ENCODE assay signal across 9 cellular contexts in the genomic region with DNA sequence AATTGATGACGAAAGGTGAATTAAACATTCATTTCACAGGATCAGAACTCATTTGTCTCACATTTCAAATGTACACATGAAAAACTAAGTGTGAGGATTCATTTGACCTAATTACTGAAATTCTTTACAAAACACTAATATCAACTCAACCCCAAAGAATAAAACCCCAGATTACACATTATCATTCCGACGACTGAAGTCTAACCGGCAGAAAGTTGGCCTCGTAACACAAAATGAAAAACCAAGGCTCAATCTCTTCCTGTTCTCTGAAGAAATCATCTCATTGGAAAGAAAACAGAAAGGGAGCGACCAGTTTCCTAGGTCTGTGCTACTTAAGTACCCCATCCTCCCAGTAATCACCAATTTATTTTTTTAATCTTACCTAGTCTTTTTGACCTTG. TPM values are rescaled to one million over a fixed set of nuclear protein-coding genes. Genes with fewer than 3 reads are reported as not detected.
DNase-seq lines count a peak whose midpoint lies in the region; ATAC-seq and TF ChIP-seq lines count a peak whose summit lies in the region.
"Had no signal": no experiment of that assay in that cellular context is flagged by ENCODE, and none has a peak within 500 bp of the region (broad histone marks: within the 10 kb centered on the region; RNA-seq: fewer than 3 reads in every experiment).

No MANE protein-coding gene starts in this region.

- H3K27ac ChIP-seq in breast epithelium (no peak overlapping the region), hepatocyte (peak overlapping the region; percentile 80), heart left ventricle (no peak overlapping the region)

- H3K9me2 ChIP-seq in hepatocyte (replicated peaks; ENCODE audit: insufficient read depth) = no peaks in the 10 kb centered on the region

- DNase-seq in MCF 10A (ENCODE audit: unreplicated experiment) = no peak
- no peak for DNase-seq in breast epithelium (ENCODE audit: low spot score in 2 of 2)
- DNase-seq in WTC11 (ENCODE audit: low spot score) = no peak
- DNase-seq in hepatocyte (ENCODE audit: low spot score) = no peak
- DNase-seq in stimulated activated naive CD8-positive, alpha-beta T cell treated with anti-CD3 and anti-CD28 coated beads, Interleukin-15, amount 100 ng/mL, for 72 hours = no peak
- no peak for DNase-seq in activated CD4-positive, CD25-positive, alpha-beta regulatory T cell (lab: John Stamatoyannopoulos, UW)
- no peak for DNase-seq in heart left ventricle
- DNase-seq: kidney had no signal

- WGBS in hepatocyte (ENCODE audit: low lambda C conversion rate, missing lambda C conversion rate) = 30% methylated on average over 6 of the region's 6 CpGs
- 87 to 91% (median 90%) methylated on average over 6 of the region's 6 CpGs for WGBS in heart left ventricle, 4 donors

- H3K36me3 Mint-ChIP-seq in MCF 10A (ENCODE audit: insufficient read depth, unreplicated experiment) (peaks cover 29% of the 10 kb centered on the region), WTC11 (peaks cover 24% of the 10 kb centered on the region)

- POLR2A ChIA-PET in MCF 10A (lab: Yijun Ruan, JAX) (interaction anchor here (0.6 to 1.0 kb wide), 4 partner anchors 29 to 65 kb away, joined by 3 to 8 read pairs (median 4); partner anchors contain the start of gene SLC16A5), WTC11 (lab: Charles Lee) (interaction anchor here (1.0 kb wide), 1 partner anchor 19 kb away, joined by 4 read pairs; no protein-coding TSS in a partner anchor)

- H3K4me1 Mint-ChIP-seq in MCF 10A (ENCODE audit: insufficient read depth, unreplicated experiment) (peaks cover 7% of the 10 kb centered on the region), WTC11 (peaks cover 45% of the 10 kb centered on the region)
- peaks cover 33% of the 10 kb centered on the region for H3K4me1 Mint-ChIP-seq in stimulated activated naive CD8-positive, alpha-beta T cell treated with anti-CD3 and anti-CD28 coated beads, Interleukin-15, amount 100 ng/mL, for 72 hours

- peak overlapping the region; percentile 76 for H3K4me2 ChIP-seq in hepatocyte

- BruUV-seq in MCF 10A (replicated peaks; lab: Mats Ljungman, UMichigan) = no TSS peak

- no peaks in the 10 kb centered on the region for H3K4me1 ChIP-seq in breast epithelium
- H3K4me1 ChIP-seq in hepatocyte (ENCODE audit: insufficient read depth) = peaks cover 7% of the 10 kb centered on the region
- H3K4me1 ChIP-seq in heart left ventricle = peaks cover 0 to 36% (median 8%) of the 10 kb centered on the region in 12 donors

- H3K9me3 ChIP-seq in breast epithelium (no peaks in the 10 kb centered on the region), hepatocyte (ENCODE audit: low read depth) (no peaks in the 10 kb centered on the region), heart left ventricle (no peaks in the 10 kb centered on the region)

- TF ChIP-seq CTCF in MCF 10A (IDR thresholded peaks at IDR 0.05; ENCODE audit: unreplicated experiment) = no peak
- no peak for TF ChIP-seq CTCF in breast epithelium (IDR thresholded peaks at IDR 0.05)
- no peak for TF ChIP-seq CTCF in WTC11 (IDR thresholded peaks at IDR 0.05)
- TF ChIP-seq CTCF in hepatocyte (IDR thresholded peaks at IDR 0.05; ENCODE audit: poor library complexity) = no peak
- TF ChIP-seq CTCF in heart left ventricle (IDR thresholded peaks at IDR 0.05) = no peak

- H3K27me3 ChIP-seq in breast epithelium (no peaks in the 10 kb centered on the region), hepatocyte (no peaks in the 10 kb centered on the region), heart left ventricle (no peaks in the 10 kb centered on the region)

- H4K20me1 ChIP-seq in hepatocyte (ENCODE audit: insufficient read depth, poor library complexity, severe bottlenecking) = no peaks in the 10 kb centered on the region

- H3K36me3 ChIP-seq in breast epithelium (no peaks in the 10 kb centered on the region), hepatocyte (replicated peaks; ENCODE audit: insufficient read depth, low read depth) (no peaks in the 10 kb centered on the region), heart left ventricle (peaks cover 0 to 9% (median 4%) of the 10 kb centered on the region in 9 donors)

- CTCF ChIA-PET in MCF 10A (lab: Yijun Ruan, JAX) (interaction anchor here (0.5 to 1.0 kb wide), 2 partner anchors 17 to 21 kb away, joined by 3 to 4 read pairs; partner anchors contain the start of gene NT5C), WTC11 (lab: Charles Lee) (no interaction called here)

- peak overlapping the region; percentile 27 for H2AFZ ChIP-seq in hepatocyte

- H3K4me3 ChIP-seq in breast epithelium = no peak overlapping the region
- H3K4me3 ChIP-seq in hepatocyte = peak overlapping the region; percentile 57
- peak overlapping the region in 2 of 12 donors; percentile 91 to 92 for H3K4me3 ChIP-seq in heart left ventricle

- H3K27ac Mint-ChIP-seq in MCF 10A (ENCODE audit: low read depth, unreplicated experiment) (peak overlapping the region; percentile 78), WTC11 (peak overlapping the region; percentile 90)
- H3K27ac Mint-ChIP-seq in stimulated activated naive CD8-positive, alpha-beta T cell treated with anti-CD3 and anti-CD28 coated beads, Interleukin-15, amount 100 ng/mL, for 72 hours = peak overlapping the region; percentile 2 to 77

- H3K27me3 Mint-ChIP-seq in MCF 10A (ENCODE audit: insufficient read depth, unreplicated experiment) = no peaks in the 10 kb centered on the region
- H3K27me3 Mint-ChIP-seq in WTC11 (ENCODE audit: low read depth) = peaks cover 3% of the 10 kb centered on the region; the same call in 1 of the 2 replicates
- no peaks in the 10 kb centered on the region for H3K27me3 Mint-ChIP-seq in stimulated activated naive CD8-positive, alpha-beta T cell treated with anti-CD3 and anti-CD28 coated beads, Interleukin-15, amount 100 ng/mL, for 72 hours

- no peak for ATAC-seq in WTC11
- ATAC-seq in stimulated activated naive CD8-positive, alpha-beta T cell treated with anti-CD3 and anti-CD28 coated beads, Interleukin-15, amount 100 ng/mL, for 72 hours = no peak
- ATAC-seq in GM19035 (IDR thresholded peaks at IDR 0.05; ENCODE audit: unreplicated experiment) = no peak
- ATAC-seq in heart left ventricle = no peak

- H3K9me3 Mint-ChIP-seq in MCF 10A (ENCODE audit: unreplicated experiment) (no peaks in the 10 kb centered on the region), WTC11 (no peaks in the 10 kb centered on the region)
- H3K9me3 Mint-ChIP-seq in stimulated activated naive CD8-positive, alpha-beta T cell treated with anti-CD3 and anti-CD28 coated beads, Interleukin-15, amount 100 ng/mL, for 72 hours = no peaks in the 10 kb centered on the region

- intact Hi-C loops in MCF 10A (cut with micrococcal nuclease) (no loop called here), breast epithelium (cut with DNase I; ENCODE audit: low total_unique reads) (no loop called here), heart left ventricle (cut with DNase I) (no loop called here)

- no peak for TF ChIP-seq POLR2A in breast epithelium (IDR thresholded peaks at IDR 0.05)
- no peak for TF ChIP-seq POLR2A in heart left ventricle (IDR thresholded peaks at IDR 0.05)

- H3K79me2 ChIP-seq in hepatocyte = peaks cover 62% of the 10 kb centered on the region

- H3K4me3 Mint-ChIP-seq in MCF 10A (ENCODE audit: unreplicated experiment) (peak overlapping the region; percentile 92), WTC11 (peak overlapping the region; percentile 97)
- peak overlapping the region; percentile 93 to 96 for H3K4me3 Mint-ChIP-seq in stimulated activated naive CD8-positive, alpha-beta T cell treated with anti-CD3 and anti-CD28 coated beads, Interleukin-15, amount 100 ng/mL, for 72 hours

TF ChIP-seq in WTC11, 78 proteins besides CTCF, POLR2A, EP300 and RAD21 (continues in another document):
- TF ChIP-seq ATF3 (CRISPR knock-in tag; conservative IDR thresholded peaks at IDR 0.05) (no peak), ZNF232 (CRISPR knock-in tag; IDR thresholded peaks at IDR 0.05) (no peak)
- TF ChIP-seq, protein P1, sequence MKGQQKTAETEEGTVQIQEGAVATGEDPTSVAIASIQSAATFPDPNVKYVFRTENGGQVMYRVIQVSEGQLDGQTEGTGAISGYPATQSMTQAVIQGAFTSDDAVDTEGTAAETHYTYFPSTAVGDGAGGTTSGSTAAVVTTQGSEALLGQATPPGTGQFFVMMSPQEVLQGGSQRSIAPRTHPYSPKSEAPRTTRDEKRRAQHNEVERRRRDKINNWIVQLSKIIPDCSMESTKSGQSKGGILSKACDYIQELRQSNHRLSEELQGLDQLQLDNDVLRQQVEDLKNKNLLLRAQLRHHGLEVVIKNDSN (CRISPR knock-in tag; IDR thresholded peaks at IDR 0.05) = no peak

RNA-seq across cellular contexts. Expression of gene JPT1, which starts 1.8 kb away (rescaled TPM):
- total RNA-seq in MCF 10A (2022) = 342 and 360 TPM in 2 replicates
- total RNA-seq in breast epithelium = 10 to 100 TPM in 2 of 3 donors, 1 to 10 TPM in 1; 9.9 to 30.5 (median 24.9) TPM
- 289 to 341 TPM (median 300 TPM) in 3 replicates for total RNA-seq in WTC11 (2021)
- 103 and 107 TPM in 2 replicates for total RNA-seq in hepatocyte
- polyA plus RNA-seq in hepatocyte = 172 and 181 TPM in 2 replicates
- 10 to 100 TPM; 10.4 to 60.8 (median 16.0) TPM for total RNA-seq in heart left ventricle
- 10 to 100 TPM; 41.8 to 68.0 TPM for polyA plus RNA-seq in heart left ventricle

RNA-seq across cellular contexts. Expression of gene NT5C, which starts 21.0 kb away (rescaled TPM):
- total RNA-seq in MCF 10A (2022) (105 and 113 TPM in 2 replicates), breast epithelium (100 to 1,000 TPM in 1 of 3 donors, 10 to 100 TPM in 2; 79.6 to 106 (median 91.4) TPM), WTC11 (2021) (91.0 to 102 TPM (median 96.9 TPM) in 3 replicates), hepatocyte (46.3 and 66.8 TPM in 2 replicates), heart left ventricle (10 to 100 TPM; 15.9 to 56.0 (median 22.8) TPM)
- polyA plus RNA-seq in hepatocyte (73.3 and 82.2 TPM in 2 replicates), heart left ventricle (10 to 100 TPM; 29.0 to 45.7 TPM)

RNA-seq across cellular contexts. Expression of gene SUMO2, which starts 30.2 kb away (rescaled TPM):
- total RNA-seq in MCF 10A (2022) (186 and 194 TPM in 2 replicates), breast epithelium (10 to 100 TPM; 68.8 to 78.6 (median 74.6) TPM), WTC11 (2021) (650 to 764 TPM (median 757 TPM) in 3 replicates), hepatocyte (112 and 115 TPM in 2 replicates), heart left ventricle (100 to 1,000 TPM in 7 of 9 donors, 10 to 100 TPM in 2; 50.1 to 277 (median 207) TPM)
- polyA plus RNA-seq in hepatocyte (424 and 434 TPM in 2 replicates), heart left ventricle (10 to 100 TPM; 47.1 to 78.7 TPM)

RNA-seq across cellular contexts. Expression of gene ARMC7, which starts 42.8 kb away (rescaled TPM):
- 9.3 and 13.3 TPM in 2 replicates for total RNA-seq in MCF 10A (2022)
- 1 to 10 TPM; 3.4 to 6.7 (median 5.6) TPM for total RNA-seq in breast epithelium
- total RNA-seq in WTC11 (2021) = 13.2 to 15.9 TPM (median 14.8 TPM) in 3 replicates
- 2.6 and 3.5 TPM in 2 replicates for total RNA-seq in hepatocyte
- polyA plus RNA-seq in hepatocyte = 4.0 and 4.5 TPM in 2 replicates
- 1 to 10 TPM; 3.9 to 7.9 (median 5.2) TPM for total RNA-seq in heart left ventricle
- polyA plus RNA-seq in heart left ventricle = 1 to 10 TPM; 4.9 to 7.1 TPM

RNA-seq across cellular contexts. Expression of gene NUP85, which starts 53.0 kb away (rescaled TPM):
- 42.3 and 49.2 TPM in 2 replicates for total RNA-seq in MCF 10A (2022)
- total RNA-seq in breast epithelium = 10 to 100 TPM; 37.1 to 40.2 (median 37.7) TPM
- total RNA-seq in WTC11 (2021) = 89.7 to 109 TPM (median 95.1 TPM) in 3 replicates
- total RNA-seq in hepatocyte = 28.6 and 33.6 TPM in 2 replicates
- polyA plus RNA-seq in hepatocyte = 38.8 and 45.5 TPM in 2 replicates
- total RNA-seq in heart left ventricle = 10 to 100 TPM in 8 of 9 donors, 1 to 10 TPM in 1; 9.4 to 40.9 (median 21.5) TPM
- 10 to 100 TPM; 14.3 to 27.6 TPM for polyA plus RNA-seq in heart left ventricle

Comparison
In these comparisons a context has a peak if more than half of its experiments do, and no peak if none do; other contexts are left out.
1. H3K27ac Mint-ChIP-seq: peak in every context shown above with its lines; median percentile 90 in WTC11; 78 in MCF 10A; 40 in stimulated activated naive CD8-positive, alpha-beta T cell treated with anti-CD3 and anti-CD28 coated beads, Interleukin-15, amount 100 ng/mL, for 72 hours.